9 cellular contexts compared by ENCODE assay signal in the genomic region with DNA sequence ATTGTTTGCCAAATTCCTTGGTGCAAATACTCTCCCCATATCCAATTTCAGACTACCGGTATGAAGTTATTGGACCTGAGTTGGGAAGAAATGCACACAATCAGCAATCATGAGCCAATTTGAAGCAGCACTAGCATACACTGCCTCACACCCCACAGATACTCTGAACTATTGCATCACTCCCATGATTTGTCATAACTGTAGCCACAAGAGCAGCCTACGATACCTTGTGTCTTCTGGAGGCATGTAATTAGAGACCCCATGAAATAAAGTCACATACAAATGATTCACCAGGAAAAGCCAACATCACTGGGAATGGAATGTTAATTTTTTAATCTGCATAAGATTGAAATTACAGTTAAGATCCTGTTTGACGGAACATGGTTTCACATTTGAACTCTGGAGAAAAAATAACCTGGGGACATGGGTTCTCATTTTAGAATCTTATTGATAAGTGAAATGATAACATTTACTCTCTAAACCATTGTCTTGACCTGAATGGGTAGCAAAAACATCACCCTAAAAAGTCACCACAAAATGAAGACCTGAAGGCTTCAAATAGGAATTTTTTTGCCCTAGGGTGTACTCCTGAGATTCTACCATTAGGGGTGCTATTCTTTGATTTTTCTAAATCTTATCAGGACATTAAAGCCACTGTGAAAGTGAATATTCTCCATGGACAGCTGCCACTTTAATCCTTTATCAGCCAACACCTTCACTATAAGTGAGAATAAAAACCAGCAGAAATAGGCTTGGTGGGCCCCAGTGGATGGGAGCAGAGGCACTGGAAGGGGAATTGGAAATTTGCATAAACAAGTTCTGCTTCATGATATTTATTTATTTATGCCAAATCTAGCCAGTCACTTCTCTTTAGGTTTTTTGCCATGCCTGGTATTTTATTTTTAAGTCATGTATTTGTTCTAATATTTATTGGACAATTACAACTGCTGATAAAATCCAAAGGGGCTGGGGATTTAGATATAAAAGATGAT. TPM values are rescaled to one million over a fixed set of nuclear protein-coding genes. Genes with fewer than 3 reads are reported as not detected.
DNase-seq lines count a peak whose midpoint lies in the region; ATAC-seq and TF ChIP-seq lines count a peak whose summit lies in the region.
"Had no signal": no experiment of that assay in that cellular context is flagged by ENCODE, and none has a peak within 500 bp of the region (broad histone marks: within the 10 kb centered on the region; RNA-seq: fewer than 3 reads in every experiment).

No MANE protein-coding gene starts in this region.

- CTCF ChIA-PET in Calu3 (lab: Charles Lee), result no interaction called here

- peak; percentile 75 for ATAC-seq in GM18909 (IDR thresholded peaks at IDR 0.05; ENCODE audit: poor library complexity, unreplicated experiment)
- peak; percentile 76 for ATAC-seq in HG03066 (IDR thresholded peaks at IDR 0.05; ENCODE audit: low read depth, unreplicated experiment)

- no TSS peak for BruUV-seq in Calu3 (replicated peaks; lab: Mats Ljungman, UMichigan)

- H3K4me1 Mint-ChIP-seq in Calu3 (ENCODE audit: low read depth, unreplicated experiment), result peaks cover 9% of the 10 kb centered on the region

- peaks cover 19% of the 10 kb centered on the region for H3K4me1 ChIP-seq in mononuclear cell (ENCODE audit: insufficient read depth, low read length)

- H3K9me3 ChIP-seq in mononuclear cell (ENCODE audit: low read depth, low read length), result no peaks in the 10 kb centered on the region
- H3K9me3 ChIP-seq: thoracic aorta had no signal

- peak overlapping the region; percentile 42 for H3K27ac Mint-ChIP-seq in Calu3 (ENCODE audit: unreplicated experiment)

- no peaks in the 10 kb centered on the region for H3K27me3 Mint-ChIP-seq in Calu3 (ENCODE audit: unreplicated experiment)

- H3K9me3 Mint-ChIP-seq in Calu3 (ENCODE audit: low read depth, unreplicated experiment), result no peaks in the 10 kb centered on the region

- TF ChIP-seq CTCF in Calu3 (IDR thresholded peaks at IDR 0.05; ENCODE audit: unreplicated experiment), result no peak

- no peak overlapping the region for H3K4me3 Mint-ChIP-seq in Calu3 (ENCODE audit: low read depth, unreplicated experiment)

- intact Hi-C loops in Calu3 (cut with micrococcal nuclease; ENCODE audit: unreplicated experiment), result no loop called here

- peak; percentile 10 for DNase-seq in Calu3
- peak; percentile 48 for DNase-seq in NCI-H69 (lab: John Stamatoyannopoulos, UW)
- DNase-seq in astrocyte of the hippocampus (ENCODE audit: low read depth, low spot score), result peak; percentile 6
- DNase-seq in NCI-H510A (lab: John Stamatoyannopoulos, UW), result no peak
- DNase-seq in mucosa of gallbladder (ENCODE audit: low spot score), result no peak

- no peaks in the 10 kb centered on the region for H3K36me3 Mint-ChIP-seq in Calu3 (ENCODE audit: insufficient read depth, unreplicated experiment)

- peak overlapping the region; percentile 40 for H3K4me3 ChIP-seq in mononuclear cell (ENCODE audit: low read length)
- H3K4me3 ChIP-seq: thoracic aorta had no signal

- no peaks in the 10 kb centered on the region for H3K27me3 ChIP-seq in mononuclear cell (ENCODE audit: insufficient read depth, low read length)

RNA-seq across cellular contexts. Expression of gene HBS1L, which starts 34.5 kb away (rescaled TPM):
- 41.7 and 50.0 TPM in 2 replicates for total RNA-seq in Calu3 (2022)
- total RNA-seq in mononuclear cell, result 177 TPM
- 46.8 TPM for total RNA-seq in mucosa of gallbladder

Comparison
In these comparisons a context has a peak if more than half of its experiments do, and no peak if none do; other contexts are left out.
1. DNase-seq: peak in Calu3 (single experiment), NCI-H69 (single experiment) and astrocyte of the hippocampus (single experiment); none in NCI-H510A (single experiment) and mucosa of gallbladder (single experiment).